9 cellular contexts compared by ENCODE assay signal in the genomic region with DNA sequence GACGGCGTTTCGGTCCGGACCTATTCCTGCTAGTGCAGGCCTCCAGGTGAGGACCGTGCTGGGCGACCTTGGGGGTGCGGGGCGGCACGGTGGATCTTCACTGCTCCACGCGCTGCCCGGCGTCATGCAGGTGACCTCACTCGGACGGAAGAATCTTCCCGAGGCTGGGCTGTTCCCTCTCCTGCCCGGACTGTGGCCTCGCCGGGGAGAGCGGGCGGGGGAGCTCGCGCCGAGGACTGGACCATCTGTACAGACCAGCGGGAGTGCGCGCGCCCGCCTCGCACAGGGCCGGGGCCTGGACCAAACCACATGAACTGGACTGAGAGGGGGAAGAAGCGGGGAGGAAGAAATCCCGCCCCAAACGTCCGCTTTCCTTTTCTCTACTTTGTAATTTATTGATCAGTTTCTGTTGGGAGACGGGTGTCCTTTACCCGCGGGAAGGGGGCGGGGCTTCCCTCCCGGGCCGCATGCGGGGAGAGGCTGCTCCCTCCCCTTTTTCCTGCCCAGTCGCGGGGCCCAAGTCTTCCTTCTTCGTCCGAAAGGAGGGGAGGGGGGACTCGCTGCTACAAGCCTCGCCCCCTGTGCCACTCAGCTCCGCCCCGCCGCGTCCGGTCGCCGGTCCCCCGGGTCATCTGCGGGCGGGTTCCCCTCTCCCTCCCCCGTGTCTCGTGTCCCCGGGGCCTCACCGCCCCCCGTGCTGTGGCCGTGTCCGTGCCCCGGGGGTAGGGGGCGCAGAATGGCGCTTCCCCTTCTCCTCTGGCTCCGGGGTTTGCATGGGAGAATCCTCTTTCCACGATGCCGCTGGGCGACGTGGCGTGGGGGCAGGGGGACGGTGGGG. TPM values are rescaled to one million over a fixed set of nuclear protein-coding genes. Genes with fewer than 3 reads are reported as not detected.
DNase-seq lines count a peak whose midpoint lies in the region; ATAC-seq, FAIRE-seq and TF ChIP-seq lines count a peak whose summit lies in the region.
"Had no signal": no experiment of that assay in that cellular context is flagged by ENCODE, and none has a peak within 500 bp of the region (broad histone marks: within the 10 kb centered on the region; RNA-seq: fewer than 3 reads in every experiment).

No MANE protein-coding gene starts in this region.

- H3K27ac ChIP-seq in SJCRH30, result peak overlapping the region; percentile 74
- H3K27ac ChIP-seq in astrocyte (ENCODE audit: low read depth, low read length), result peak overlapping the region; percentile 43

- H3K27me3 ChIP-seq in SJCRH30, result no peaks in the 10 kb centered on the region
- no peaks in the 10 kb centered on the region for H3K27me3 ChIP-seq in astrocyte (ENCODE audit: insufficient read depth, low read length)

- peaks cover 9% of the 10 kb centered on the region for H3K4me1 ChIP-seq in SJCRH30
- peaks cover 8% of the 10 kb centered on the region for H3K4me1 ChIP-seq in astrocyte (ENCODE audit: insufficient read depth, low read length)

- no peaks in the 10 kb centered on the region for H3K79me2 ChIP-seq in astrocyte (ENCODE audit: insufficient read depth, low read length)

- H3K9me3 Mint-ChIP-seq in astrocyte (ENCODE audit: unreplicated experiment), result peaks cover 19% of the 10 kb centered on the region
- peaks cover 3% of the 10 kb centered on the region for H3K9me3 Mint-ChIP-seq in osteocyte (ENCODE audit: unreplicated experiment)

- peak overlapping the region; percentile 66 for H3K27ac Mint-ChIP-seq in astrocyte (ENCODE audit: unreplicated experiment)
- H3K27ac Mint-ChIP-seq in osteocyte (ENCODE audit: unreplicated experiment), result peak overlapping the region; percentile 86

- H3K36me3 ChIP-seq in SJCRH30 (no peaks in the 10 kb centered on the region), astrocyte (ENCODE audit: insufficient read depth, low read length) (no peaks in the 10 kb centered on the region)

- peak overlapping the region; percentile 97 for H3K4me2 ChIP-seq in astrocyte (ENCODE audit: low read length)

- H3K9me3 ChIP-seq in SJCRH30 (replicated peaks) (no peaks in the 10 kb centered on the region), astrocyte (ENCODE audit: insufficient read depth, low read depth, low read length) (no peaks in the 10 kb centered on the region)

- peak overlapping the region; percentile 87 for H2AFZ ChIP-seq in astrocyte (ENCODE audit: low read depth, low read length)

- H3K36me3 Mint-ChIP-seq in astrocyte (ENCODE audit: low read depth, unreplicated experiment) (peaks cover 9% of the 10 kb centered on the region), osteocyte (ENCODE audit: unreplicated experiment) (no peaks in the 10 kb centered on the region)

- H3K4me3 ChIP-seq in SJCRH30 (peak overlapping the region; percentile 76), astrocyte (ENCODE audit: insufficient read depth, low read depth, low read length) (peak overlapping the region; percentile 83)

- no peaks in the 10 kb centered on the region for H4K20me1 ChIP-seq in astrocyte (ENCODE audit: insufficient read depth, low read length)

- DNase-seq in GDM1 (lab: John Stamatoyannopoulos, UW) (peak; percentile 79), NAMALWA (ENCODE audit: low spot score) (peak; percentile 76), SJCRH30 (peak; percentile 89), astrocyte (ENCODE audit: low read depth) (peak; percentile 62), left cardiac atrium (peak; percentile 85), osteocyte (ENCODE audit: extremely low spot score, unreplicated experiment) (peak; percentile 94)

- intact Hi-C loops in left cardiac atrium (cut with DNase I), result no loop called here

- no peak for FAIRE-seq in astrocyte (lab: Jason Lieb, UNC)

- H3K4me1 Mint-ChIP-seq in astrocyte (ENCODE audit: low read depth, unreplicated experiment), result no peaks in the 10 kb centered on the region
- peaks cover 22% of the 10 kb centered on the region for H3K4me1 Mint-ChIP-seq in osteocyte (ENCODE audit: unreplicated experiment)

- H3K4me3 Mint-ChIP-seq in astrocyte (ENCODE audit: unreplicated experiment) (peak overlapping the region; percentile 85), osteocyte (ENCODE audit: unreplicated experiment) (peak overlapping the region; percentile 93)

- H3K9ac ChIP-seq in astrocyte (ENCODE audit: low read length), result peak overlapping the region; percentile 84

- TF ChIP-seq CTCF in astrocyte (IDR thresholded peaks at IDR 0.05; ENCODE audit: insufficient read depth, low read depth, low read length), result no peak
- no peak for TF ChIP-seq CTCF in osteocyte (IDR thresholded peaks at IDR 0.05)

- ATAC-seq in left cardiac atrium (peak; percentile 66 to 77), GM19467 (IDR thresholded peaks at IDR 0.05; ENCODE audit: unreplicated experiment) (no peak), HG03565 (IDR thresholded peaks at IDR 0.05; ENCODE audit: unreplicated experiment) (no peak)

- H3K27me3 Mint-ChIP-seq in astrocyte (ENCODE audit: low read depth, unreplicated experiment) (peaks cover 29% of the 10 kb centered on the region), osteocyte (ENCODE audit: unreplicated experiment) (no peaks in the 10 kb centered on the region)

RNA-seq across cellular contexts. Expression of gene HRC, which starts 4.9 kb away (rescaled TPM):
- total RNA-seq in SJCRH30 (2014; rRNA removed; shearing (Covaris generic)), result 2.1 and 3.2 TPM in 2 replicates
- total RNA-seq in astrocyte, result not detected in 2 replicates
- total RNA-seq in left cardiac atrium, result 100 to 1,000 TPM; 480 to 499 TPM
- not detected in 2 replicates for total RNA-seq in osteocyte
- total RNA-seq: pulmonary artery endothelial cell had no signal

RNA-seq across cellular contexts. Expression of gene TRPM4, which starts 7.3 kb away (rescaled TPM):
- 1.2 and 1.8 TPM in 2 replicates for total RNA-seq in SJCRH30 (2014; rRNA removed; shearing (Covaris generic))
- total RNA-seq in astrocyte (26.3 and 28.3 TPM in 2 replicates), left cardiac atrium (10 to 100 TPM; 24.4 to 30.6 TPM), osteocyte (28.5 and 28.7 TPM in 2 replicates)

RNA-seq across cellular contexts. Expression of gene PPFIA3, which starts 31.0 kb away (rescaled TPM):
- total RNA-seq in SJCRH30 (2014; rRNA removed; shearing (Covaris generic)), result 20.8 and 27.1 TPM in 2 replicates
- 9.2 and 11.7 TPM in 2 replicates for total RNA-seq in astrocyte
- total RNA-seq in left cardiac atrium, result 10 to 100 TPM in 1 of 2 donors, 1 to 10 TPM in 1; 6.7 to 11.5 TPM
- total RNA-seq in osteocyte, result 6.6 and 9.5 TPM in 2 replicates

RNA-seq across cellular contexts. Expression of gene C19orf73, which starts 31.4 kb away (rescaled TPM):
- total RNA-seq in SJCRH30 (2014; rRNA removed; shearing (Covaris generic)), result 0.99 and 1.7 TPM in 2 replicates
- 0.73 and 1.4 TPM in 2 replicates for total RNA-seq in astrocyte
- total RNA-seq in left cardiac atrium, result 1 to 10 TPM in 1 of 2 donors, under 1 TPM in 1; 0.47 to 1.6 TPM
- total RNA-seq in osteocyte, result 1.8 and 3.4 TPM in 2 replicates

RNA-seq across cellular contexts. Expression of gene LIN7B, which starts 36.2 kb away (rescaled TPM):
- 4.1 and 5.0 TPM in 2 replicates for total RNA-seq in SJCRH30 (2014; rRNA removed; shearing (Covaris generic))
- total RNA-seq in astrocyte, result 8.9 and 9.7 TPM in 2 replicates
- total RNA-seq in left cardiac atrium, result 10 to 100 TPM; 11.4 to 14.9 TPM
- 7.9 and 9.9 TPM in 2 replicates for total RNA-seq in osteocyte

Comparison
In these comparisons a context has a peak if more than half of its experiments do, and no peak if none do; other contexts are left out.
1. ATAC-seq: peak in left cardiac atrium (2 of 2); none in GM19467 (single experiment) and HG03565 (single experiment).
2. RNA of gene HRC, which starts 4.9 kb away (total RNA-seq): 480 to 499 TPM in left cardiac atrium; 2.1 to 3.2 TPM in SJCRH30, not detected in astrocyte and not detected in osteocyte; every median in the first group is over 100 times any median in the second.
3. Peak in every context shown above with its lines, with median percentiles within 50 percentile points of each other: DNase-seq.